In the genomic region with DNA sequence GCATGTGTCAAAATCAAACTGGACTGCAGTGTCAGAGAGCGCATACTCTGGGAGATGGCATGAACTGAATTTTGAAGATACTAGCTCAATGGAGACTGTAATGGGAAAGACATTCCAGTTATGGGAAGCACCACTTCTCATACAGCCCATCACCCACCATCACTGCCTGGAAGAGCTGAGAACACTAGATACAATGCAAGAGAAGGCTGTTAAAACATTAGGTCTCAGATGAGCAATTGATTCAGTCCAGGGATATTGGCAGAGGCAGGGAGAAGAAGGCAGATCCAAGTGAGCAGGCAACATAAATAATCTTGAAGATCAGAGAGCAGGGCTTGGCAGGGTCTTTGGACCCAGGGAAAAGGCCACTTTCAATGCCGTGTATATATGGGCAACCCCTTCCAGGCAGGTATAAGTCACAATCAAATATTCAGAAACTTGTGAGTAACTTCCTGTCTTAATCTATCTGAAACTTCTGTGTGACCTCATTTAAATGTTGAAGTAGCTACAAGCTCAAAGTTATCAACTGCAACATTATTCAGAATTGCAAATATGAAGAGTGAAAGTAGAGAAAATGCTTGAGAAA, we compare ENCODE assay signal across 10 cellular contexts.
DNase-seq lines count a peak whose midpoint lies in the region; ATAC-seq and TF ChIP-seq lines count a peak whose summit lies in the region.
"Had no signal": no experiment of that assay in that cellular context is flagged by ENCODE, and none has a peak within 500 bp of the region (broad histone marks: within the 10 kb centered on the region; RNA-seq: fewer than 3 reads in every experiment).

No MANE protein-coding gene starts in this region.

- H3K4me1 ChIP-seq in OCI-LY3 (ENCODE audit: low read length) (peaks cover 62% of the 10 kb centered on the region), right atrium auricular region (peaks cover 0 to under 1% of the 10 kb centered on the region in 2 donors)
- H3K4me1 ChIP-seq: parathyroid adenoma had no signal

- H3K36me3 ChIP-seq in OCI-LY3 (replicated peaks; ENCODE audit: low read depth, low read length) (no peaks in the 10 kb centered on the region), right atrium auricular region (no peaks in the 10 kb centered on the region)

- intact Hi-C loops in head of caudate nucleus (cut with DNase I) (loop anchor here (2.0 to 10.0 kb wide), 3 partner anchors 71 to 285 kb away; no protein-coding TSS in a partner anchor), left cardiac atrium (cut with DNase I) (loop anchor here in 1 of 2 donors (2.0 kb wide), 1 partner anchor 285 kb away; no protein-coding TSS in a partner anchor)

- ATAC-seq in GM18511 (IDR thresholded peaks at IDR 0.05; ENCODE audit: unreplicated experiment) (peak; percentile 55), GM21390 (IDR thresholded peaks at IDR 0.05; ENCODE audit: unreplicated experiment) (peak; percentile 49), left cardiac atrium (no peak)

- H3K27ac ChIP-seq in OCI-LY3 (ENCODE audit: low read length) (peak overlapping the region; percentile 13; the same call in 1 of the 2 replicates), right atrium auricular region (no peak overlapping the region)
- H3K27ac ChIP-seq: parathyroid adenoma had no signal

- peak overlapping the region; percentile 17; the same call in 1 of the 2 replicates for H3K9ac ChIP-seq in OCI-LY3 (ENCODE audit: low read length)
- H3K9ac ChIP-seq: parathyroid adenoma had no signal

- no peaks in the 10 kb centered on the region for H4K20me1 ChIP-seq in OCI-LY3 (ENCODE audit: insufficient read depth, low read length)

- peak overlapping the region; percentile 63 for H3K4me2 ChIP-seq in OCI-LY3 (ENCODE audit: low read length)

- H3K9me3 ChIP-seq in OCI-LY3 (ENCODE audit: insufficient read depth, low read length) (no peaks in the 10 kb centered on the region), right atrium auricular region (no peaks in the 10 kb centered on the region)

- DNase-seq in fibroblast of the aortic adventitia (ENCODE audit: low read depth) (peak; percentile 10), head of caudate nucleus (no peak), left cardiac atrium (no peak), DMS79 treated with DMSO at 0.1 percent for 48 hours (lab: John Stamatoyannopoulos, UW) (no peak), right atrium auricular region (ENCODE audit: low spot score) (no peak)
- DNase-seq: NCI-H2081 treated with DMSO at 0.1 percent for 48 hours had no signal

- no peaks in the 10 kb centered on the region for H3K79me2 ChIP-seq in OCI-LY3 (ENCODE audit: low read length)
- H3K79me2 ChIP-seq: parathyroid adenoma had no signal

- TF ChIP-seq CTCF in OCI-LY3 (IDR thresholded peaks at IDR 0.05; ENCODE audit: low read depth, low read length) (no peak), fibroblast of the aortic adventitia (IDR thresholded peaks at IDR 0.05; ENCODE audit: insufficient read depth, low read length) (no peak), right atrium auricular region (IDR thresholded peaks at IDR 0.05) (no peak)

- H3K4me3 ChIP-seq in OCI-LY3 (ENCODE audit: low read length): peak overlapping the region; percentile 34
- H3K4me3 ChIP-seq in fibroblast of the aortic adventitia (ENCODE audit: low read depth, low read length): no peak overlapping the region
- H3K4me3 ChIP-seq in right atrium auricular region: no peak overlapping the region

- H2AFZ ChIP-seq in OCI-LY3 (ENCODE audit: low read depth, low read length): no peak overlapping the region
- H2AFZ ChIP-seq: parathyroid adenoma had no signal

- H3K27me3 ChIP-seq in OCI-LY3 (ENCODE audit: low read depth, low read length): no peaks in the 10 kb centered on the region
- H3K27me3 ChIP-seq in right atrium auricular region: no peaks in the 10 kb centered on the region

Comparison
In these comparisons a context has a peak if more than half of its experiments do, and no peak if none do; other contexts are left out.
1. ATAC-seq: peak in GM18511 (single experiment) and GM21390 (single experiment); none in left cardiac atrium (0 of 2).